Comparison of ENCODE assay signal across 12 cellular contexts in genomic region chr15:63718590-63719035, GRCh38.
DNase-seq lines count a peak whose midpoint lies in the region; ATAC-seq and TF ChIP-seq lines count a peak whose summit lies in the region.
"Had no signal": no experiment of that assay in that cellular context is flagged by ENCODE, and none has a peak within 500 bp of the region (broad histone marks: within the 10 kb centered on the region; RNA-seq: fewer than 3 reads in every experiment).

No MANE protein-coding gene starts in this region.

- no peak for ATAC-seq in activated naive CD8-positive, alpha-beta T cell treated with anti-CD3 and anti-CD28 coated beads, Interleukin-2, amount 50 U/mL, for 24 hours
- ATAC-seq in gastroesophageal sphincter (peak; percentile 90), HG02759 (IDR thresholded peaks at IDR 0.05; ENCODE audit: unreplicated experiment) (no peak), GM18511 (IDR thresholded peaks at IDR 0.05; ENCODE audit: unreplicated experiment) (no peak)
- ATAC-seq in stimulated activated effector memory CD8-positive, alpha-beta T cell treated with anti-CD3 and anti-CD28 coated beads, Interleukin-12 subunit alpha, Interleukin-12 subunit beta, amount 100 ng/mL, for 72 hours, result no peak

- H3K36me3 ChIP-seq in gastroesophageal sphincter (peaks cover 6 to 58% of the 10 kb centered on the region in 2 donors), suprapubic skin (peaks cover 39% of the 10 kb centered on the region)

- TF ChIP-seq CTCF in gastroesophageal sphincter (IDR thresholded peaks at IDR 0.05), result no peak
- TF ChIP-seq CTCF in suprapubic skin (IDR thresholded peaks at IDR 0.05), result no peak

- H3K4me1 ChIP-seq in gastroesophageal sphincter (peaks cover 0 to 22% (median 4%) of the 10 kb centered on the region in 3 donors), suprapubic skin (peaks cover 7% of the 10 kb centered on the region)

- H3K27me3 ChIP-seq in gastroesophageal sphincter (no peaks in the 10 kb centered on the region), suprapubic skin (no peaks in the 10 kb centered on the region)

- H3K9me3 ChIP-seq in gastroesophageal sphincter (no peaks in the 10 kb centered on the region), suprapubic skin (no peaks in the 10 kb centered on the region)

- no peak overlapping the region for H3K4me3 Mint-ChIP-seq in activated naive CD8-positive, alpha-beta T cell treated with anti-CD3 and anti-CD28 coated beads, Interleukin-2, amount 50 U/mL, for 24 hours
- no peak overlapping the region for H3K4me3 Mint-ChIP-seq in stimulated activated effector memory CD8-positive, alpha-beta T cell treated with anti-CD3 and anti-CD28 coated beads, Interleukin-12 subunit alpha, Interleukin-12 subunit beta, amount 100 ng/mL, for 72 hours

- H3K27me3 Mint-ChIP-seq in activated naive CD8-positive, alpha-beta T cell treated with anti-CD3 and anti-CD28 coated beads, Interleukin-2, amount 50 U/mL, for 24 hours, result no peaks in the 10 kb centered on the region

- no peaks in the 10 kb centered on the region for H3K9me3 Mint-ChIP-seq in activated naive CD8-positive, alpha-beta T cell treated with anti-CD3 and anti-CD28 coated beads, Interleukin-2, amount 50 U/mL, for 24 hours
- no peaks in the 10 kb centered on the region for H3K9me3 Mint-ChIP-seq in stimulated activated effector memory CD8-positive, alpha-beta T cell treated with anti-CD3 and anti-CD28 coated beads, Interleukin-12 subunit alpha, Interleukin-12 subunit beta, amount 100 ng/mL, for 72 hours

- DNase-seq in GM04504 (ENCODE audit: low read depth) (peak; percentile 53), amygdala (lab: John Stamatoyannopoulos, UW) (no peak), suprapubic skin (ENCODE audit: low spot score in 2 of 2) (no peak)
- no peak for DNase-seq in activated naive CD8-positive, alpha-beta T cell treated with anti-CD3 and anti-CD28 coated beads, Interleukin-2, amount 50 U/mL, for 24 hours
- DNase-seq in stimulated activated effector memory CD8-positive, alpha-beta T cell treated with anti-CD3 and anti-CD28 coated beads, Interleukin-12 subunit alpha, Interleukin-12 subunit beta, amount 100 ng/mL, for 72 hours (ENCODE audit: low spot score in 2 of 2), result no peak
- DNase-seq: activated T-cell treated with anti-CD3 and anti-CD28 coated beads, Interleukin-2, amount 50 U/mL, for 1 hour; GDM1; NCI-H1436; occipital lobe had no signal

- H3K4me1 Mint-ChIP-seq in activated naive CD8-positive, alpha-beta T cell treated with anti-CD3 and anti-CD28 coated beads, Interleukin-2, amount 50 U/mL, for 24 hours, result peaks cover 11% of the 10 kb centered on the region
- H3K4me1 Mint-ChIP-seq in stimulated activated effector memory CD8-positive, alpha-beta T cell treated with anti-CD3 and anti-CD28 coated beads, Interleukin-12 subunit alpha, Interleukin-12 subunit beta, amount 100 ng/mL, for 72 hours, result peaks cover 22% of the 10 kb centered on the region

- H3K27ac Mint-ChIP-seq in activated naive CD8-positive, alpha-beta T cell treated with anti-CD3 and anti-CD28 coated beads, Interleukin-2, amount 50 U/mL, for 24 hours, result peak overlapping the region; percentile 3
- peak overlapping the region; percentile 32 for H3K27ac Mint-ChIP-seq in stimulated activated effector memory CD8-positive, alpha-beta T cell treated with anti-CD3 and anti-CD28 coated beads, Interleukin-12 subunit alpha, Interleukin-12 subunit beta, amount 100 ng/mL, for 72 hours

- no peak for TF ChIP-seq EP300 in gastroesophageal sphincter (IDR thresholded peaks at IDR 0.05)
- TF ChIP-seq EP300 in suprapubic skin (IDR thresholded peaks at IDR 0.05), result no peak

- H3K4me3 ChIP-seq in gastroesophageal sphincter, result no peak overlapping the region
- H3K4me3 ChIP-seq in suprapubic skin, result no peak overlapping the region

- TF ChIP-seq POLR2A in gastroesophageal sphincter (IDR thresholded peaks at IDR 0.05) (no peak), suprapubic skin (IDR thresholded peaks at IDR 0.05) (no peak)

- H3K27ac ChIP-seq in gastroesophageal sphincter (peak overlapping the region in 3 of 4 donors; percentile 14 to 31 (median 24)), suprapubic skin (no peak overlapping the region)

- 36 to 37% methylated on average over 4 of the region's 4 CpGs for WGBS in gastroesophageal sphincter (ENCODE audit: low coverage in 1 of 2), 2 donors
- 86% methylated on average over 4 of the region's 4 CpGs for WGBS in suprapubic skin

- peaks cover 28% of the 10 kb centered on the region for H3K36me3 Mint-ChIP-seq in activated naive CD8-positive, alpha-beta T cell treated with anti-CD3 and anti-CD28 coated beads, Interleukin-2, amount 50 U/mL, for 24 hours (ENCODE audit: low read depth)
- H3K36me3 Mint-ChIP-seq in stimulated activated effector memory CD8-positive, alpha-beta T cell treated with anti-CD3 and anti-CD28 coated beads, Interleukin-12 subunit alpha, Interleukin-12 subunit beta, amount 100 ng/mL, for 72 hours, result peaks cover 73% of the 10 kb centered on the region
